1 cellular context compared by ENCODE assay signal in genomic region chr19:1063030-1063908, GRCh38.
TF ChIP-seq lines count a peak whose summit lies in the region.

No MANE protein-coding gene starts in this region.

TF ChIP-seq in HepG2, 621 proteins besides CTCF, POLR2A, EP300 and RAD21:
- TF ChIP-seq FLYWCH1 (CRISPR knock-in tag; IDR thresholded peaks at IDR 0.05) (no peak), THRA (CRISPR knock-in tag; IDR thresholded peaks at IDR 0.05; ENCODE audit: borderline replicate concordance) (no peak), HNRNPL (IDR thresholded peaks at IDR 0.05; ENCODE audit: low read depth, low read length) (0 out of 2 replicates have a peak, but pooled peaks have one; percentile 49), EHMT2 (IDR thresholded peaks at IDR 0.05; ENCODE audit: borderline replicate concordance, low read depth, low read length) (no peak), JARID2 (CRISPR knock-in tag; IDR thresholded peaks at IDR 0.05; ENCODE audit: insufficient replicate concordance) (no peak), POLR2G (IDR thresholded peaks at IDR 0.05; ENCODE audit: low read depth, low read length) (0 out of 2 replicates have a peak, but pooled peaks have one; percentile 9), POLR2AphosphoS2 (IDR thresholded peaks at IDR 0.05; ENCODE audit: low read depth, low read length) (no peak), ZBTB33 (CRISPR knock-in tag; IDR thresholded peaks at IDR 0.05) (peak; percentile 42; the same call in 1 of the 2 replicates), SIN3A (IDR thresholded peaks at IDR 0.05; ENCODE audit: borderline replicate concordance, low read depth, low read length) (no peak), ADNP (CRISPR knock-in tag; IDR thresholded peaks at IDR 0.05) (no peak), SP4 (CRISPR knock-in tag; IDR thresholded peaks at IDR 0.05) (0 out of 2 replicates have a peak, but pooled peaks have one; percentile 38), MAFK (conservative IDR thresholded peaks at IDR 0.05 in 1 of 2, IDR thresholded peaks at IDR 0.05 in 1 of 2; ENCODE audit: low read length in 2 of 2) (no peak), MAFG (CRISPR knock-in tag; IDR thresholded peaks at IDR 0.05) (no peak), RBFOX2 (IDR thresholded peaks at IDR 0.05; ENCODE audit: low read depth, low read length) (peak; percentile 44; the same call in 1 of the 2 replicates), MED13 (CRISPR knock-in tag; IDR thresholded peaks at IDR 0.05) (no peak), NONO (IDR thresholded peaks at IDR 0.05) (no peak), NONO (CRISPR knock-in tag; conservative IDR thresholded peaks at IDR 0.05) (no peak)
- TF ChIP-seq, protein P1, sequence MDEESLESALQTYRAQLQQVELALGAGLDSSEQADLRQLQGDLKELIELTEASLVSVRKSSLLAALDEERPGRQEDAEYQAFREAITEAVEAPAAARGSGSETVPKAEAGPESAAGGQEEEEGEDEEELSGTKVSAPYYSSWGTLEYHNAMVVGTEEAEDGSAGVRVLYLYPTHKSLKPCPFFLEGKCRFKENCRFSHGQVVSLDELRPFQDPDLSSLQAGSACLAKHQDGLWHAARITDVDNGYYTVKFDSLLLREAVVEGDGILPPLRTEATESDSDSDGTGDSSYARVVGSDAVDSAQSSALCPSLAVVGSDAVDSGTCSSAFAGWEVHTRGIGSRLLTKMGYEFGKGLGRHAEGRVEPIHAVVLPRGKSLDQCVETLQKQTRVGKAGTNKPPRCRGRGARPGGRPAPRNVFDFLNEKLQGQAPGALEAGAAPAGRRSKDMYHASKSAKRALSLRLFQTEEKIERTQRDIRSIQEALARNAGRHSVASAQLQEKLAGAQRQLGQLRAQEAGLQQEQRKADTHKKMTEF (CRISPR knock-in tag; IDR thresholded peaks at IDR 0.05) = no peak
